Comparison of ENCODE assay signal across 13 cellular contexts in genomic region chr5:18202147-18202546, GRCh38.
"Had no signal": no experiment of that assay in that cellular context is flagged by ENCODE, and none has a peak within 500 bp of the region (broad histone marks: within the 10 kb centered on the region; RNA-seq: fewer than 3 reads in every experiment).

No MANE protein-coding gene starts in this region.

- H3K4me3 ChIP-seq: esophagus muscularis mucosa, tibial artery, uterus had no signal

- H3K4me1 ChIP-seq: esophagus muscularis mucosa, tibial artery, uterus had no signal

- H3K27ac ChIP-seq: esophagus muscularis mucosa, tibial artery, uterus, VCaP had no signal

- DNase-seq: activated CD4-positive, alpha-beta T cell treated with anti-CD3 and anti-CD28 coated beads, Interleukin-2, amount 50 U/mL, for 48 hours; activated naive CD4-positive, alpha-beta T cell treated with anti-CD3 and anti-CD28 coated beads for 36 hours; hippocampal formation; kidney glomerular epithelial cell; nucleus accumbens; posterior cingulate gyrus; retina; stimulated activated CD4-positive, alpha-beta T cell treated with anti-CD3 and anti-CD28 coated beads, Interleukin-4, amount 100 ng/mL, for 1 hour; stimulated activated naive B cell treated with anti-CD40 and anti-IgM and Interleukin-4, amounts not matched to agents 10 μg/mL and 1 μg/mL and 100 μg/mL, for 72 hours; tibial artery; uterus had no signal

- H3K36me3 ChIP-seq: esophagus muscularis mucosa, tibial artery, uterus had no signal

- ATAC-seq: stimulated activated naive B cell treated with anti-CD40 and anti-IgM and Interleukin-4, amounts not matched to agents 10 μg/mL and 1 μg/mL and 100 μg/mL, for 72 hours had no signal

- H3K27me3 ChIP-seq: esophagus muscularis mucosa, tibial artery, uterus had no signal
